1 cellular context compared by ENCODE assay signal in the genomic region with DNA sequence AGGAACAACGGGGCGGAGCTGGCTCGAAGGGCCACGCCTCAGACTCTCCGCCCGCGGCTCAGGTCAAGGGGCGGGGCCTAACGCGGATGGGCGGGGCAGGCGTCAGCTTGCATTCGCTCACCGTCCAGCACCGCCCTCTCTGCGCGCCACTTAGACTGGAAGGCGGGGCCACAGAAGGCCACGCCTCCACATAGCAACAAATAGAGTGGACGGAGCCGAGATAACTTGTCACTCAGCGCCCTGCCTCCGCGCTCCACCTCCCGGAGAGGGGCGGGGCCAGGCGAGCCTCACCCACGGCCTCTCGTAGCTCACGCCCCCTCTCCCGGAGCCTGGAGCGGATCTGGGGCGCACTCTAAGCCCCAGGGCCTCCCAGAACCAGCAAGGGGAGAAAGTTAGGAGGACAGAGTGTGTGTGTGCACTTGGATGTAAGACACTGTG.
TF ChIP-seq lines count a peak whose summit lies in the region.

No MANE protein-coding gene starts in this region.

TF ChIP-seq in HepG2, 621 proteins besides CTCF, POLR2A, EP300 and RAD21 (continued from another document and continues in another):
- TF ChIP-seq ZNF331 (CRISPR knock-in tag; IDR thresholded peaks at IDR 0.05) (no peak; the same call in 1 of the 2 replicates), RCOR2 (CRISPR knock-in tag; IDR thresholded peaks at IDR 0.05) (no peak), ZNF652 (CRISPR knock-in tag; IDR thresholded peaks at IDR 0.05; ENCODE audit: borderline replicate concordance, low read depth) (no peak), KDM1A (CRISPR knock-in tag; IDR thresholded peaks at IDR 0.05) (no peak), ASH2L (IDR thresholded peaks at IDR 0.05; ENCODE audit: insufficient read length, low read depth, low read length) (peak; percentile 7), JDP2 (CRISPR knock-in tag; IDR thresholded peaks at IDR 0.05; ENCODE audit: borderline replicate concordance) (no peak), MIXL1 (CRISPR knock-in tag; IDR thresholded peaks at IDR 0.05) (no peak), ZNF83 (CRISPR knock-in tag; IDR thresholded peaks at IDR 0.05; ENCODE audit: borderline replicate concordance) (no peak), JUNB (CRISPR knock-in tag; IDR thresholded peaks at IDR 0.05; ENCODE audit: borderline replicate concordance) (no peak), ZNF33B (CRISPR knock-in tag; IDR thresholded peaks at IDR 0.05) (no peak), SCMH1 (CRISPR knock-in tag; IDR thresholded peaks at IDR 0.05; ENCODE audit: borderline replicate concordance) (no peak), KAT7 (CRISPR knock-in tag; IDR thresholded peaks at IDR 0.05; ENCODE audit: borderline replicate concordance) (no peak), ZFY (CRISPR knock-in tag; IDR thresholded peaks at IDR 0.05) (no peak), ZNF530 (CRISPR knock-in tag; IDR thresholded peaks at IDR 0.05; ENCODE audit: low read depth) (no peak), FOXJ3 (CRISPR knock-in tag; IDR thresholded peaks at IDR 0.05; ENCODE audit: borderline replicate concordance) (no peak), ZNF572 (CRISPR knock-in tag; IDR thresholded peaks at IDR 0.05) (no peak), ATF7-NPFF (CRISPR knock-in tag; IDR thresholded peaks at IDR 0.05; ENCODE audit: low read depth) (no peak), RARA (CRISPR knock-in tag; IDR thresholded peaks at IDR 0.05) (no peak)
- TF ChIP-seq, protein P1, sequence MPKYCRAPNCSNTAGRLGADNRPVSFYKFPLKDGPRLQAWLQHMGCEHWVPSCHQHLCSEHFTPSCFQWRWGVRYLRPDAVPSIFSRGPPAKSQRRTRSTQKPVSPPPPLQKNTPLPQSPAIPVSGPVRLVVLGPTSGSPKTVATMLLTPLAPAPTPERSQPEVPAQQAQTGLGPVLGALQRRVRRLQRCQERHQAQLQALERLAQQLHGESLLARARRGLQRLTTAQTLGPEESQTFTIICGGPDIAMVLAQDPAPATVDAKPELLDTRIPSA (CRISPR knock-in tag; IDR thresholded peaks at IDR 0.05; ENCODE audit: borderline replicate concordance) = no peak
- TF ChIP-seq, protein P2, sequence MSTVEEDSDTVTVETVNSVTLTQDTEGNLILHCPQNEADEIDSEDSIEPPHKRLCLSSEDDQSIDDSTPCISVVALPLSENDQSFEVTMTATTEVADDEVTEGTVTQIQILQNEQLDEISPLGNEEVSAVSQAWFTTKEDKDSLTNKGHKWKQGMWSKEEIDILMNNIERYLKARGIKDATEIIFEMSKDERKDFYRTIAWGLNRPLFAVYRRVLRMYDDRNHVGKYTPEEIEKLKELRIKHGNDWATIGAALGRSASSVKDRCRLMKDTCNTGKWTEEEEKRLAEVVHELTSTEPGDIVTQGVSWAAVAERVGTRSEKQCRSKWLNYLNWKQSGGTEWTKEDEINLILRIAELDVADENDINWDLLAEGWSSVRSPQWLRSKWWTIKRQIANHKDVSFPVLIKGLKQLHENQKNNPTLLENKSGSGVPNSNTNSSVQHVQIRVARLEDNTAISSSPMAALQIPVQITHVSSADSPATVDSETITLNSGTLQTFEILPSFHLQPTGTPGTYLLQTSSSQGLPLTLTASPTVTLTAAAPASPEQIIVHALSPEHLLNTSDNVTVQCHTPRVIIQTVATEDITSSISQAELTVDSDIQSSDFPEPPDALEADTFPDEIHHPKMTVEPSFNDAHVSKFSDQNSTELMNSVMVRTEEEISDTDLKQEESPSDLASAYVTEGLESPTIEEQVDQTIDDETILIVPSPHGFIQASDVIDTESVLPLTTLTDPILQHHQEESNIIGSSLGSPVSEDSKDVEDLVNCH (CRISPR knock-in tag; IDR thresholded peaks at IDR 0.05) = no peak
- TF ChIP-seq, protein P3, sequence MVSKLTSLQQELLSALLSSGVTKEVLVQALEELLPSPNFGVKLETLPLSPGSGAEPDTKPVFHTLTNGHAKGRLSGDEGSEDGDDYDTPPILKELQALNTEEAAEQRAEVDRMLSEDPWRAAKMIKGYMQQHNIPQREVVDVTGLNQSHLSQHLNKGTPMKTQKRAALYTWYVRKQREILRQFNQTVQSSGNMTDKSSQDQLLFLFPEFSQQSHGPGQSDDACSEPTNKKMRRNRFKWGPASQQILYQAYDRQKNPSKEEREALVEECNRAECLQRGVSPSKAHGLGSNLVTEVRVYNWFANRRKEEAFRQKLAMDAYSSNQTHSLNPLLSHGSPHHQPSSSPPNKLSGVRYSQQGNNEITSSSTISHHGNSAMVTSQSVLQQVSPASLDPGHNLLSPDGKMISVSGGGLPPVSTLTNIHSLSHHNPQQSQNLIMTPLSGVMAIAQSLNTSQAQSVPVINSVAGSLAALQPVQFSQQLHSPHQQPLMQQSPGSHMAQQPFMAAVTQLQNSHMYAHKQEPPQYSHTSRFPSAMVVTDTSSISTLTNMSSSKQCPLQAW (CRISPR knock-in tag; IDR thresholded peaks at IDR 0.05) = peak; percentile 8; the same call in 1 of the 2 replicates
- TF ChIP-seq, protein P4, sequence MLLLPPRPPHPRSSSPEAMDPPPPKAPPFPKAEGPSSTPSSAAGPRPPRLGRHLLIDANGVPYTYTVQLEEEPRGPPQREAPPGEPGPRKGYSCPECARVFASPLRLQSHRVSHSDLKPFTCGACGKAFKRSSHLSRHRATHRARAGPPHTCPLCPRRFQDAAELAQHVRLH (CRISPR knock-in tag; IDR thresholded peaks at IDR 0.05; ENCODE audit: borderline replicate concordance, low read depth) = no peak
- TF ChIP-seq, protein P5, sequence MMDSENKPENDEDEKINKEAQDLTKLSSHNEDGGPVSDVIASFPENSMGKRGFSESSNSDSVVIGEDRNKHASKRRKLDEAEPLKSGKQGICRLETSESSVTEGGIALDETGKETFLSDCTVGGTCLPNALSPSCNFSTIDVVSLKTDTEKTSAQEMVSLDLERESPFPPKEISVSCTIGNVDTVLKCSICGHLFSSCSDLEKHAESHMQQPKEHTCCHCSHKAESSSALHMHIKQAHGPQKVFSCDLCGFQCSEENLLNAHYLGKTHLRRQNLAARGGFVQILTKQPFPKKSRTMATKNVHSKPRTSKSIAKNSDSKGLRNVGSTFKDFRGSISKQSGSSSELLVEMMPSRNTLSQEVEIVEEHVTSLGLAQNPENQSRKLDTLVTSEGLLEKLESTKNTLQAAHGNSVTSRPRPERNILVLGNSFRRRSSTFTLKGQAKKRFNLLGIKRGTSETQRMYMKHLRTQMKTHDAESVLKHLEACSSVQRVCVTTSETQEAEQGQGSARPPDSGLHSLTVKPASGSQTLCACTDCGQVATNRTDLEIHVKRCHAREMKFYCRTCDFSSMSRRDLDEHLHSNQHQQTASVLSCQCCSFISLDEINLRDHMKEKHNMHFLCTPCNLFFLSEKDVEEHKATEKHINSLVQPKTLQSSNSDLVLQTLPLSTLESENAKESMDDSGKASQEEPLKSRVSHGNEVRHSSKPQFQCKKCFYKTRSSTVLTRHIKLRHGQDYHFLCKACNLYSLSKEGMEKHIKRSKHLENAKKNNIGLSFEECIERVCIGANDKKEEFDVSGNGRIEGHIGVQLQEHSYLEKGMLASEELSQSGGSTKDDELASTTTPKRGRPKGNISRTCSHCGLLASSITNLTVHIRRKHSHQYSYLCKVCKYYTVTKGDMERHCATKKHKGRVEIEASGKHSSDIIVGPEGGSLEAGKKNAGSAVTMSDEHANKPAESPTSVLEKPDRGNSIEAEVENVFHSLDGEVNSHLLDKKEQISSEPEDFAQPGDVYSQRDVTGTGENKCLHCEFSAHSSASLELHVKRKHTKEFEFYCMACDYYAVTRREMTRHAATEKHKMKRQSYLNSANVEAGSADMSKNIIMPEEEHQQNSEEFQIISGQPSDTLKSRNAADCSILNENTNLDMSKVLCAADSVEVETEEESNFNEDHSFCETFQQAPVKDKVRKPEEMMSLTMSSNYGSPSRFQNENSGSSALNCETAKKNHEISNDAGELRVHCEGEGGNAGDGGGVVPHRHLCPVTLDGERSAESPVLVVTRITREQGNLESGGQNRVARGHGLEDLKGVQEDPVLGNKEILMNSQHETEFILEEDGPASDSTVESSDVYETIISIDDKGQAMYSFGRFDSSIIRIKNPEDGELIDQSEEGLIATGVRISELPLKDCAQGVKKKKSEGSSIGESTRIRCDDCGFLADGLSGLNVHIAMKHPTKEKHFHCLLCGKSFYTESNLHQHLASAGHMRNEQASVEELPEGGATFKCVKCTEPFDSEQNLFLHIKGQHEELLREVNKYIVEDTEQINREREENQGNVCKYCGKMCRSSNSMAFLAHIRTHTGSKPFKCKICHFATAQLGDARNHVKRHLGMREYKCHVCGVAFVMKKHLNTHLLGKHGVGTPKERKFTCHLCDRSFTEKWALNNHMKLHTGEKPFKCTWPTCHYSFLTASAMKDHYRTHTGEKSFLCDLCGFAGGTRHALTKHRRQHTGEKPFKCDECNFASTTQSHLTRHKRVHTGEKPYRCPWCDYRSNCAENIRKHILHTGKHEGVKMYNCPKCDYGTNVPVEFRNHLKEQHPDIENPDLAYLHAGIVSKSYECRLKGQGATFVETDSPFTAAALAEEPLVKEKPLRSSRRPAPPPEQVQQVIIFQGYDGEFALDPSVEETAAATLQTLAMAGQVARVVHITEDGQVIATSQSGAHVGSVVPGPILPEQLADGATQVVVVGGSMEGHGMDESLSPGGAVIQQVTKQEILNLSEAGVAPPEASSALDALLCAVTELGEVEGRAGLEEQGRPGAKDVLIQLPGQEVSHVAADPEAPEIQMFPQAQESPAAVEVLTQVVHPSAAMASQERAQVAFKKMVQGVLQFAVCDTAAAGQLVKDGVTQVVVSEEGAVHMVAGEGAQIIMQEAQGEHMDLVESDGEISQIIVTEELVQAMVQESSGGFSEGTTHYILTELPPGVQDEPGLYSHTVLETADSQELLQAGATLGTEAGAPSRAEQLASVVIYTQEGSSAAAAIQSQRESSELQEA (CRISPR knock-in tag; IDR thresholded peaks at IDR 0.05; ENCODE audit: not compliant biosample characterization) = peak; percentile 34
- TF ChIP-seq, protein P6, sequence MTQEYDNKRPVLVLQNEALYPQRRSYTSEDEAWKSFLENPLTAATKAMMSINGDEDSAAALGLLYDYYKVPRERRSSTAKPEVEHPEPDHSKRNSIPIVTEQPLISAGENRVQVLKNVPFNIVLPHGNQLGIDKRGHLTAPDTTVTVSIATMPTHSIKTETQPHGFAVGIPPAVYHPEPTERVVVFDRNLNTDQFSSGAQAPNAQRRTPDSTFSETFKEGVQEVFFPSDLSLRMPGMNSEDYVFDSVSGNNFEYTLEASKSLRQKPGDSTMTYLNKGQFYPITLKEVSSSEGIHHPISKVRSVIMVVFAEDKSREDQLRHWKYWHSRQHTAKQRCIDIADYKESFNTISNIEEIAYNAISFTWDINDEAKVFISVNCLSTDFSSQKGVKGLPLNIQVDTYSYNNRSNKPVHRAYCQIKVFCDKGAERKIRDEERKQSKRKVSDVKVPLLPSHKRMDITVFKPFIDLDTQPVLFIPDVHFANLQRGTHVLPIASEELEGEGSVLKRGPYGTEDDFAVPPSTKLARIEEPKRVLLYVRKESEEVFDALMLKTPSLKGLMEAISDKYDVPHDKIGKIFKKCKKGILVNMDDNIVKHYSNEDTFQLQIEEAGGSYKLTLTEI (CRISPR knock-in tag; conservative IDR thresholded peaks at IDR 0.05) = no peak
- TF ChIP-seq, protein P7, sequence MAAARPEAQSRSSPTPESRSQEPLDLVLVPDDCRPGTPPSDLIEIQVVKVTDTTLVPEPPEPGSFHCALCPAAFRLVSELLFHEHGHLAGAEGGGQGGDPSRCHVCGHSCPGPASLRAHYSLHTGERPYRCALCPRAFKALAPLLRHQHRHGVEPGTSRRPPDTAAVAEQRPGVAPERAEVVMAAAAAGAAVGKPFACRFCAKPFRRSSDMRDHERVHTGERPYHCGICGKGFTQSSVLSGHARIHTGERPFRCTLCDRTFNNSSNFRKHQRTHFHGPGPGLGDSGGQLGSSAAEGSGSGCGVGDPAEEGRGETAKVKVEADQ (CRISPR knock-in tag; IDR thresholded peaks at IDR 0.05; ENCODE audit: borderline replicate concordance) = no peak
- TF ChIP-seq, protein P8, sequence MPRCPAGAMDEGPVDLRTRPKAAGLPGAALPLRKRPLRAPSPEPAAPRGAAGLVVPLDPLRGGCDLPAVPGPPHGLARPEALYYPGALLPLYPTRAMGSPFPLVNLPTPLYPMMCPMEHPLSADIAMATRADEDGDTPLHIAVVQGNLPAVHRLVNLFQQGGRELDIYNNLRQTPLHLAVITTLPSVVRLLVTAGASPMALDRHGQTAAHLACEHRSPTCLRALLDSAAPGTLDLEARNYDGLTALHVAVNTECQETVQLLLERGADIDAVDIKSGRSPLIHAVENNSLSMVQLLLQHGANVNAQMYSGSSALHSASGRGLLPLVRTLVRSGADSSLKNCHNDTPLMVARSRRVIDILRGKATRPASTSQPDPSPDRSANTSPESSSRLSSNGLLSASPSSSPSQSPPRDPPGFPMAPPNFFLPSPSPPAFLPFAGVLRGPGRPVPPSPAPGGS (CRISPR knock-in tag; IDR thresholded peaks at IDR 0.05) = no peak
- TF ChIP-seq, protein P9, sequence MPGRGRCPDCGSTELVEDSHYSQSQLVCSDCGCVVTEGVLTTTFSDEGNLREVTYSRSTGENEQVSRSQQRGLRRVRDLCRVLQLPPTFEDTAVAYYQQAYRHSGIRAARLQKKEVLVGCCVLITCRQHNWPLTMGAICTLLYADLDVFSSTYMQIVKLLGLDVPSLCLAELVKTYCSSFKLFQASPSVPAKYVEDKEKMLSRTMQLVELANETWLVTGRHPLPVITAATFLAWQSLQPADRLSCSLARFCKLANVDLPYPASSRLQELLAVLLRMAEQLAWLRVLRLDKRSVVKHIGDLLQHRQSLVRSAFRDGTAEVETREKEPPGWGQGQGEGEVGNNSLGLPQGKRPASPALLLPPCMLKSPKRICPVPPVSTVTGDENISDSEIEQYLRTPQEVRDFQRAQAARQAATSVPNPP (CRISPR knock-in tag; IDR thresholded peaks at IDR 0.05) = no peak
- TF ChIP-seq, protein P10, sequence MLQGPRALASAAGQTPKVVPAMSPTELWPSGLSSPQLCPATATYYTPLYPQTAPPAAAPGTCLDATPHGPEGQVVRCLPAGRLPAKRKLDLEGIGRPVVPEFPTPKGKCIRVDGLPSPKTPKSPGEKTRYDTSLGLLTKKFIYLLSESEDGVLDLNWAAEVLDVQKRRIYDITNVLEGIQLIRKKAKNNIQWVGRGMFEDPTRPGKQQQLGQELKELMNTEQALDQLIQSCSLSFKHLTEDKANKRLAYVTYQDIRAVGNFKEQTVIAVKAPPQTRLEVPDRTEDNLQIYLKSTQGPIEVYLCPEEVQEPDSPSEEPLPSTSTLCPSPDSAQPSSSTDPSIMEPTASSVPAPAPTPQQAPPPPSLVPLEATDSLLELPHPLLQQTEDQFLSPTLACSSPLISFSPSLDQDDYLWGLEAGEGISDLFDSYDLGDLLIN (CRISPR knock-in tag; IDR thresholded peaks at IDR 0.05; ENCODE audit: borderline replicate concordance) = 0 out of 2 replicates have a peak, but pooled peaks have one; percentile 9
